1 cellular context compared by ENCODE assay signal in genomic region chr2:23944527-23944926, GRCh38.
A peak's percentile ranks its signal among the peaks of the same experiment; 100 is the strongest.
TF ChIP-seq lines count a peak whose summit lies in the region.

No MANE protein-coding gene starts in this region.

TF ChIP-seq in HepG2, 621 proteins besides CTCF, POLR2A, EP300 and RAD21 (continued from another document and continues in another):
- TF ChIP-seq, protein P1, sequence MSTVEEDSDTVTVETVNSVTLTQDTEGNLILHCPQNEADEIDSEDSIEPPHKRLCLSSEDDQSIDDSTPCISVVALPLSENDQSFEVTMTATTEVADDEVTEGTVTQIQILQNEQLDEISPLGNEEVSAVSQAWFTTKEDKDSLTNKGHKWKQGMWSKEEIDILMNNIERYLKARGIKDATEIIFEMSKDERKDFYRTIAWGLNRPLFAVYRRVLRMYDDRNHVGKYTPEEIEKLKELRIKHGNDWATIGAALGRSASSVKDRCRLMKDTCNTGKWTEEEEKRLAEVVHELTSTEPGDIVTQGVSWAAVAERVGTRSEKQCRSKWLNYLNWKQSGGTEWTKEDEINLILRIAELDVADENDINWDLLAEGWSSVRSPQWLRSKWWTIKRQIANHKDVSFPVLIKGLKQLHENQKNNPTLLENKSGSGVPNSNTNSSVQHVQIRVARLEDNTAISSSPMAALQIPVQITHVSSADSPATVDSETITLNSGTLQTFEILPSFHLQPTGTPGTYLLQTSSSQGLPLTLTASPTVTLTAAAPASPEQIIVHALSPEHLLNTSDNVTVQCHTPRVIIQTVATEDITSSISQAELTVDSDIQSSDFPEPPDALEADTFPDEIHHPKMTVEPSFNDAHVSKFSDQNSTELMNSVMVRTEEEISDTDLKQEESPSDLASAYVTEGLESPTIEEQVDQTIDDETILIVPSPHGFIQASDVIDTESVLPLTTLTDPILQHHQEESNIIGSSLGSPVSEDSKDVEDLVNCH (CRISPR knock-in tag; IDR thresholded peaks at IDR 0.05) = no peak
- TF ChIP-seq MIXL1 (CRISPR knock-in tag; IDR thresholded peaks at IDR 0.05) (no peak), GABPB1 (CRISPR knock-in tag; IDR thresholded peaks at IDR 0.05) (no peak), DZIP1 (CRISPR knock-in tag; IDR thresholded peaks at IDR 0.05) (no peak), FOSL1 (CRISPR knock-in tag; IDR thresholded peaks at IDR 0.05; ENCODE audit: borderline replicate concordance) (no peak), ZNF780A (CRISPR knock-in tag; IDR thresholded peaks at IDR 0.05) (no peak), MYNN (CRISPR knock-in tag; IDR thresholded peaks at IDR 0.05; ENCODE audit: low read depth) (no peak), FOXP1 (IDR thresholded peaks at IDR 0.05) (no peak), FOXP1 (CRISPR knock-in tag; IDR thresholded peaks at IDR 0.05) (no peak), POGZ (CRISPR knock-in tag; IDR thresholded peaks at IDR 0.05) (peak; percentile 13; the same call in 1 of the 2 replicates), TOE1 (CRISPR knock-in tag; IDR thresholded peaks at IDR 0.05) (no peak), ZNF282 (IDR thresholded peaks at IDR 0.05; ENCODE audit: partially characterized antibody) (no peak), CREM (IDR thresholded peaks at IDR 0.05) (no peak), CREM (CRISPR knock-in tag; IDR thresholded peaks at IDR 0.05) (no peak), NPAS2 (CRISPR knock-in tag; IDR thresholded peaks at IDR 0.05; ENCODE audit: borderline replicate concordance) (no peak), ZNF546 (CRISPR knock-in tag; conservative IDR thresholded peaks at IDR 0.05) (no peak), ZNF83 (CRISPR knock-in tag; IDR thresholded peaks at IDR 0.05; ENCODE audit: borderline replicate concordance) (no peak), ZNF331 (CRISPR knock-in tag; IDR thresholded peaks at IDR 0.05) (no peak), ZNF777 (CRISPR knock-in tag; IDR thresholded peaks at IDR 0.05) (no peak), SIN3A (IDR thresholded peaks at IDR 0.05; ENCODE audit: borderline replicate concordance, low read depth, low read length) (no peak), ZKSCAN8 (CRISPR knock-in tag; IDR thresholded peaks at IDR 0.05; ENCODE audit: borderline replicate concordance) (no peak), CC2D1A (CRISPR knock-in tag; IDR thresholded peaks at IDR 0.05) (no peak), HOXA3 (CRISPR knock-in tag; IDR thresholded peaks at IDR 0.05) (0 out of 2 replicates have a peak, but pooled peaks have one; percentile 20), ARNTL (CRISPR knock-in tag; IDR thresholded peaks at IDR 0.05) (no peak), RFXANK (CRISPR knock-in tag; IDR thresholded peaks at IDR 0.05) (no peak), ZNF644 (CRISPR knock-in tag; IDR thresholded peaks at IDR 0.05; ENCODE audit: low read depth) (peak; percentile 67; the same call in 1 of the 2 replicates), ZFX (CRISPR knock-in tag; IDR thresholded peaks at IDR 0.05; ENCODE audit: low read depth) (peak; percentile 49; the same call in 1 of the 2 replicates), ARNT (IDR thresholded peaks at IDR 0.05) (no peak), RXRB (CRISPR knock-in tag; IDR thresholded peaks at IDR 0.05; ENCODE audit: borderline replicate concordance) (peak; percentile 11; the same call in 1 of the 2 replicates), ZNF850 (CRISPR knock-in tag; conservative IDR thresholded peaks at IDR 0.05) (no peak), ZEB1 (IDR thresholded peaks at IDR 0.05; ENCODE audit: insufficient replicate concordance, low read depth) (no peak), ARID5B (CRISPR knock-in tag; IDR thresholded peaks at IDR 0.05) (peak; percentile 54; the same call in 1 of the 2 replicates), EED (CRISPR knock-in tag; IDR thresholded peaks at IDR 0.05) (no peak), KMT2A (CRISPR knock-in tag; IDR thresholded peaks at IDR 0.05) (no peak), GMEB2 (CRISPR knock-in tag; IDR thresholded peaks at IDR 0.05; ENCODE audit: low read depth) (no peak), ZNF124 (CRISPR knock-in tag; IDR thresholded peaks at IDR 0.05) (no peak), POLR2AphosphoS5 (IDR thresholded peaks at IDR 0.05; ENCODE audit: low read depth, low read length) (no peak), HIC2 (CRISPR knock-in tag; IDR thresholded peaks at IDR 0.05; ENCODE audit: low read depth) (peak; percentile 81), GLI4 (CRISPR knock-in tag; IDR thresholded peaks at IDR 0.05; ENCODE audit: borderline replicate concordance) (no peak), ZNF468 (CRISPR knock-in tag; IDR thresholded peaks at IDR 0.05) (no peak), NR1H2 (CRISPR knock-in tag; IDR thresholded peaks at IDR 0.05; ENCODE audit: borderline replicate concordance, low read depth) (no peak), TBX2 (CRISPR knock-in tag; IDR thresholded peaks at IDR 0.05; ENCODE audit: borderline replicate concordance) (peak; percentile 67), KLF16 (CRISPR knock-in tag; IDR thresholded peaks at IDR 0.05) (no peak)
- TF ChIP-seq, protein P2, sequence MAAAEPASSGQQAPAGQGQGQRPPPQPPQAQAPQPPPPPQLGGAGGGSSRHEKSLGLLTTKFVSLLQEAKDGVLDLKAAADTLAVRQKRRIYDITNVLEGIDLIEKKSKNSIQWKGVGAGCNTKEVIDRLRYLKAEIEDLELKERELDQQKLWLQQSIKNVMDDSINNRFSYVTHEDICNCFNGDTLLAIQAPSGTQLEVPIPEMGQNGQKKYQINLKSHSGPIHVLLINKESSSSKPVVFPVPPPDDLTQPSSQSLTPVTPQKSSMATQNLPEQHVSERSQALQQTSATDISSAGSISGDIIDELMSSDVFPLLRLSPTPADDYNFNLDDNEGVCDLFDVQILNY (CRISPR knock-in tag; conservative IDR thresholded peaks at IDR 0.05) = no peak
- TF ChIP-seq, protein P3, sequence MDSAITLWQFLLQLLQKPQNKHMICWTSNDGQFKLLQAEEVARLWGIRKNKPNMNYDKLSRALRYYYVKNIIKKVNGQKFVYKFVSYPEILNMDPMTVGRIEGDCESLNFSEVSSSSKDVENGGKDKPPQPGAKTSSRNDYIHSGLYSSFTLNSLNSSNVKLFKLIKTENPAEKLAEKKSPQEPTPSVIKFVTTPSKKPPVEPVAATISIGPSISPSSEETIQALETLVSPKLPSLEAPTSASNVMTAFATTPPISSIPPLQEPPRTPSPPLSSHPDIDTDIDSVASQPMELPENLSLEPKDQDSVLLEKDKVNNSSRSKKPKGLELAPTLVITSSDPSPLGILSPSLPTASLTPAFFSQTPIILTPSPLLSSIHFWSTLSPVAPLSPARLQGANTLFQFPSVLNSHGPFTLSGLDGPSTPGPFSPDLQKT (CRISPR knock-in tag; IDR thresholded peaks at IDR 0.05; ENCODE audit: borderline replicate concordance) = no peak
- TF ChIP-seq, protein P4, sequence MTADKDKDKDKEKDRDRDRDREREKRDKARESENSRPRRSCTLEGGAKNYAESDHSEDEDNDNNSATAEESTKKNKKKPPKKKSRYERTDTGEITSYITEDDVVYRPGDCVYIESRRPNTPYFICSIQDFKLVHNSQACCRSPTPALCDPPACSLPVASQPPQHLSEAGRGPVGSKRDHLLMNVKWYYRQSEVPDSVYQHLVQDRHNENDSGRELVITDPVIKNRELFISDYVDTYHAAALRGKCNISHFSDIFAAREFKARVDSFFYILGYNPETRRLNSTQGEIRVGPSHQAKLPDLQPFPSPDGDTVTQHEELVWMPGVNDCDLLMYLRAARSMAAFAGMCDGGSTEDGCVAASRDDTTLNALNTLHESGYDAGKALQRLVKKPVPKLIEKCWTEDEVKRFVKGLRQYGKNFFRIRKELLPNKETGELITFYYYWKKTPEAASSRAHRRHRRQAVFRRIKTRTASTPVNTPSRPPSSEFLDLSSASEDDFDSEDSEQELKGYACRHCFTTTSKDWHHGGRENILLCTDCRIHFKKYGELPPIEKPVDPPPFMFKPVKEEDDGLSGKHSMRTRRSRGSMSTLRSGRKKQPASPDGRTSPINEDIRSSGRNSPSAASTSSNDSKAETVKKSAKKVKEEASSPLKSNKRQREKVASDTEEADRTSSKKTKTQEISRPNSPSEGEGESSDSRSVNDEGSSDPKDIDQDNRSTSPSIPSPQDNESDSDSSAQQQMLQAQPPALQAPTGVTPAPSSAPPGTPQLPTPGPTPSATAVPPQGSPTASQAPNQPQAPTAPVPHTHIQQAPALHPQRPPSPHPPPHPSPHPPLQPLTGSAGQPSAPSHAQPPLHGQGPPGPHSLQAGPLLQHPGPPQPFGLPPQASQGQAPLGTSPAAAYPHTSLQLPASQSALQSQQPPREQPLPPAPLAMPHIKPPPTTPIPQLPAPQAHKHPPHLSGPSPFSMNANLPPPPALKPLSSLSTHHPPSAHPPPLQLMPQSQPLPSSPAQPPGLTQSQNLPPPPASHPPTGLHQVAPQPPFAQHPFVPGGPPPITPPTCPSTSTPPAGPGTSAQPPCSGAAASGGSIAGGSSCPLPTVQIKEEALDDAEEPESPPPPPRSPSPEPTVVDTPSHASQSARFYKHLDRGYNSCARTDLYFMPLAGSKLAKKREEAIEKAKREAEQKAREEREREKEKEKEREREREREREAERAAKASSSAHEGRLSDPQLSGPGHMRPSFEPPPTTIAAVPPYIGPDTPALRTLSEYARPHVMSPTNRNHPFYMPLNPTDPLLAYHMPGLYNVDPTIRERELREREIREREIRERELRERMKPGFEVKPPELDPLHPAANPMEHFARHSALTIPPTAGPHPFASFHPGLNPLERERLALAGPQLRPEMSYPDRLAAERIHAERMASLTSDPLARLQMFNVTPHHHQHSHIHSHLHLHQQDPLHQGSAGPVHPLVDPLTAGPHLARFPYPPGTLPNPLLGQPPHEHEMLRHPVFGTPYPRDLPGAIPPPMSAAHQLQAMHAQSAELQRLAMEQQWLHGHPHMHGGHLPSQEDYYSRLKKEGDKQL (CRISPR knock-in tag; IDR thresholded peaks at IDR 0.05; ENCODE audit: low read depth) = no peak
